Comparison of ENCODE assay signal across 24 cellular contexts in genomic region chr12:113328368-113328889, GRCh38.
"Had no signal": no experiment of that assay in that cellular context is flagged by ENCODE, and none has a peak within 500 bp of the region (broad histone marks: within the 10 kb centered on the region; RNA-seq: fewer than 3 reads in every experiment).

No MANE protein-coding gene starts in this region.

- H3K4me1 Mint-ChIP-seq: stimulated activated memory B cell treated with anti-CD40 and anti-IgM and Interleukin-4, amounts not matched to agents 10 μg/mL and 1 μg/mL and 100 μg/mL, for 72 hours had no signal

- H3K4me3 ChIP-seq: breast epithelium, coronary artery, gastroesophageal sphincter, heart left ventricle, neural progenitor cell, right lobe of liver, testis, vagina had no signal

- H3K4me2 ChIP-seq: neural progenitor cell had no signal

- H3K27me3 Mint-ChIP-seq: activated naive CD8-positive, alpha-beta T cell treated with anti-CD3 and anti-CD28 coated beads for 36 hours; naive B cell; stimulated activated memory B cell treated with anti-CD40 and anti-IgM and Interleukin-4, amounts not matched to agents 10 μg/mL and 1 μg/mL and 100 μg/mL, for 72 hours had no signal

- H3K27ac ChIP-seq: breast epithelium, epithelial cell of prostate, neural progenitor cell, right lobe of liver had no signal

- H3K9ac ChIP-seq: neural progenitor cell had no signal

- H2AFZ ChIP-seq: neural progenitor cell had no signal

- H3K27me3 ChIP-seq: breast epithelium, gastroesophageal sphincter, heart left ventricle, right lobe of liver, testis, vagina had no signal

- H3K9me3 ChIP-seq: breast epithelium, gastroesophageal sphincter, heart left ventricle, right lobe of liver, testis, vagina had no signal

- H3K36me3 ChIP-seq: breast epithelium, neural progenitor cell had no signal

- H3K9me3 Mint-ChIP-seq: activated naive CD8-positive, alpha-beta T cell treated with anti-CD3 and anti-CD28 coated beads for 36 hours; activated T-cell treated with anti-CD3 and anti-CD28 coated beads, Interleukin-2, amount 50 U/mL, for 72 hours; naive B cell; neural progenitor cell; stimulated activated memory B cell treated with anti-CD40 and anti-IgM and Interleukin-4, amounts not matched to agents 10 μg/mL and 1 μg/mL and 100 μg/mL, for 72 hours had no signal

- H3K27ac Mint-ChIP-seq: activated naive CD8-positive, alpha-beta T cell treated with anti-CD3 and anti-CD28 coated beads for 36 hours; activated T-cell treated with anti-CD3 and anti-CD28 coated beads, Interleukin-2, amount 50 U/mL, for 72 hours; neural progenitor cell; stimulated activated memory B cell treated with anti-CD40 and anti-IgM and Interleukin-4, amounts not matched to agents 10 μg/mL and 1 μg/mL and 100 μg/mL, for 72 hours had no signal

- DNase-seq: activated CD8-positive, alpha-beta memory T cell treated with anti-CD3 and anti-CD28 coated beads, Interleukin-2, amount 50 U/mL, for 48 hours; activated effector memory CD4-positive, alpha-beta T cell treated with anti-CD3 and anti-CD28 coated beads, Interleukin-2, amount 50 U/mL, for 16 hours; activated naive CD8-positive, alpha-beta T cell treated with anti-CD3 and anti-CD28 coated beads for 36 hours; activated T-cell treated with anti-CD3 and anti-CD28 coated beads, Interleukin-2, amount 50 U/mL, for 72 hours; amniotic stem cell; heart left ventricle; islet precursor cell; left cardiac atrium; mesendoderm; naive B cell; right lobe of liver; small intestine; stimulated activated CD4-positive, alpha-beta T cell treated with anti-CD3 and anti-CD28 coated beads, Interleukin-2, amount 100 ng/mL, for 24 hours; T-helper 1 cell; T-helper 9 cell; testis; trophoblast cell had no signal

- ATAC-seq: activated T-cell treated with anti-CD3 and anti-CD28 coated beads, Interleukin-2, amount 50 U/mL, for 72 hours; gastroesophageal sphincter; left cardiac atrium; right lobe of liver; stimulated activated memory B cell treated with anti-CD40 and anti-IgM and Interleukin-4, amounts not matched to agents 10 μg/mL and 1 μg/mL and 100 μg/mL, for 72 hours had no signal

- H3K4me3 Mint-ChIP-seq: activated naive CD8-positive, alpha-beta T cell treated with anti-CD3 and anti-CD28 coated beads for 36 hours; activated T-cell treated with anti-CD3 and anti-CD28 coated beads, Interleukin-2, amount 50 U/mL, for 72 hours; naive B cell; neural progenitor cell; stimulated activated memory B cell treated with anti-CD40 and anti-IgM and Interleukin-4, amounts not matched to agents 10 μg/mL and 1 μg/mL and 100 μg/mL, for 72 hours had no signal
